ENCODE assay signal across 10 cellular contexts in the genomic region with DNA sequence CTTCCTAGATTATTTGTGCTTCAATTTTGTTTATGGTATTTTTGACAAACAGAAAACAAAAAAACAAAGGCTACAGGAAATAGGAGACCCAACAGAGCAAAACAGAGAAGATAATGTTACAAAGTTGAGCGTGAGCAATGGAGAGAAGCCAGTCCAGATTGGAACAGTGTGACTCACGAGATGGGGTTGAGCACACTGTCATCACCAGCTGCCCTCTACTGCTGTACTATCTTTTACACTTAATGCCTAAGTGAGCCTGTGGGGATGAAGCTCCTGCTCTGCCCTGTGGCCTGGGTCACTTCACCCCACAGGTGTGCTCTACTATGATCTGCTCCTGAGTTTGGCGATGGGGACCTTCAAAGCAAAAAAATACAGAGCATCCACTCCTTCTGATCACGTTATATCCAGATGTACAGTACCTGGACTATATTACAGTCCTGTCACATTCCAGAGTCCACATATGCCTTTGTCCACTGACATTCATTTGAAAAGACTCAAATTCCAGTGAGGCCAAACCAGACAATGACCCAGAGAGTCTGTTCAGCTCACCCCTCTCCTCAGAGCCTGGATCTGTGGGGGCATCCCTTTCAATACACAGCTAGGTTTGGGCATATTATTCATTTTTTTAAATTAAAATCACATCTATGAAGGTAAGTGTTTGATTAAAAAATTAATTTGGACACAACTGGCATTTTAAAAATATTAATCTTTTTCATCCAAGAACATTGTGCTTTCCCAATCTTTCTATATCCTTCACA. TPM values are rescaled to one million over a fixed set of nuclear protein-coding genes. Genes with fewer than 3 reads are reported as not detected.
DNase-seq lines count a peak whose midpoint lies in the region; ATAC-seq and TF ChIP-seq lines count a peak whose summit lies in the region.
"Had no signal": no experiment of that assay in that cellular context is flagged by ENCODE, and none has a peak within 500 bp of the region (broad histone marks: within the 10 kb centered on the region; RNA-seq: fewer than 3 reads in every experiment).

No MANE protein-coding gene starts in this region.

- H3K4me1 Mint-ChIP-seq in natural killer cell, result peaks cover 40% of the 10 kb centered on the region in 2 donors
- H3K4me1 Mint-ChIP-seq in natural killer cell treated with Interleukin-12 subunit alpha and Interleukin-12 subunit beta and Interleukin-15 and Interleukin-18, amount 100 ng/mL, for 72 hours (ENCODE audit: low read depth in 2 of 2), result peaks cover 38 to 44% of the 10 kb centered on the region in 2 donors

- H3K27me3 Mint-ChIP-seq in natural killer cell (ENCODE audit: low read depth in 2 of 2), result no peaks in the 10 kb centered on the region
- H3K27me3 Mint-ChIP-seq in natural killer cell treated with Interleukin-12 subunit alpha and Interleukin-12 subunit beta and Interleukin-15 and Interleukin-18, amount 100 ng/mL, for 72 hours, result no peaks in the 10 kb centered on the region
- H3K27me3 Mint-ChIP-seq: stimulated activated naive CD8-positive, alpha-beta T cell treated with anti-CD3 and anti-CD28 coated beads, Interleukin-15, amount 100 ng/mL, for 72 hours had no signal

- TF ChIP-seq POLR2A in heart left ventricle (IDR thresholded peaks at IDR 0.05) (no peak), transverse colon (IDR thresholded peaks at IDR 0.05) (no peak)

- no peaks in the 10 kb centered on the region for H3K36me3 Mint-ChIP-seq in natural killer cell
- H3K36me3 Mint-ChIP-seq in natural killer cell treated with Interleukin-12 subunit alpha and Interleukin-12 subunit beta and Interleukin-15 and Interleukin-18, amount 100 ng/mL, for 72 hours, result no peaks in the 10 kb centered on the region

- in situ Hi-C loops in transverse colon (cut with MboI; ENCODE audit: low pct_ligation_motif_present in 1 of 4, low pct_unique_long_range_greater_than_20kb in 1 of 4, low sequenced_read_pairs in 3 of 4), result no loop called here

- H3K4me3 Mint-ChIP-seq in natural killer cell, result no peak overlapping the region
- no peak overlapping the region for H3K4me3 Mint-ChIP-seq in natural killer cell treated with Interleukin-12 subunit alpha and Interleukin-12 subunit beta and Interleukin-15 and Interleukin-18, amount 100 ng/mL, for 72 hours
- H3K4me3 Mint-ChIP-seq: stimulated activated naive CD8-positive, alpha-beta T cell treated with anti-CD3 and anti-CD28 coated beads, Interleukin-15, amount 100 ng/mL, for 72 hours had no signal

- H3K9me3 Mint-ChIP-seq in natural killer cell, result no peaks in the 10 kb centered on the region
- no peaks in the 10 kb centered on the region for H3K9me3 Mint-ChIP-seq in natural killer cell treated with Interleukin-12 subunit alpha and Interleukin-12 subunit beta and Interleukin-15 and Interleukin-18, amount 100 ng/mL, for 72 hours
- H3K9me3 Mint-ChIP-seq: stimulated activated naive CD8-positive, alpha-beta T cell treated with anti-CD3 and anti-CD28 coated beads, Interleukin-15, amount 100 ng/mL, for 72 hours had no signal

- peak overlapping the region in 2 of 12 donors; percentile 16 to 48 for H3K27ac ChIP-seq in heart left ventricle
- no peak overlapping the region for H3K27ac ChIP-seq in transverse colon

- H3K27ac Mint-ChIP-seq in natural killer cell, result peak overlapping the region; percentile 16 to 47
- H3K27ac Mint-ChIP-seq in natural killer cell treated with Interleukin-12 subunit alpha and Interleukin-12 subunit beta and Interleukin-15 and Interleukin-18, amount 100 ng/mL, for 72 hours, result no peak overlapping the region
- H3K27ac Mint-ChIP-seq: stimulated activated naive CD8-positive, alpha-beta T cell treated with anti-CD3 and anti-CD28 coated beads, Interleukin-15, amount 100 ng/mL, for 72 hours had no signal

- no peaks in the 10 kb centered on the region for H3K27me3 ChIP-seq in heart left ventricle
- H3K27me3 ChIP-seq in transverse colon, result no peaks in the 10 kb centered on the region

- 25 to 43% (median 37%) methylated on average over 4 of the region's 4 CpGs for WGBS in heart left ventricle, 4 donors
- 77% methylated on average over 4 of the region's 4 CpGs for WGBS in transverse colon (ENCODE audit: low coverage in 1 of 2), 2 donors

- ATAC-seq in natural killer cell, result no peak
- ATAC-seq in natural killer cell treated with Interleukin-12 subunit alpha and Interleukin-12 subunit beta and Interleukin-15 and Interleukin-18, amount 100 ng/mL, for 72 hours, result no peak
- ATAC-seq in SK-N-SH treated with all-trans-retinoic acid at 6 μM for 48 hours, result peak; percentile 83
- ATAC-seq in heart left ventricle, result peak; percentile 62 to 85 (median 70)
- no peak for ATAC-seq in GM18498 (IDR thresholded peaks at IDR 0.05; ENCODE audit: unreplicated experiment)
- ATAC-seq: stimulated activated naive CD8-positive, alpha-beta T cell treated with anti-CD3 and anti-CD28 coated beads, Interleukin-15, amount 100 ng/mL, for 72 hours had no signal

- H3K36me3 ChIP-seq in heart left ventricle, result peaks cover 0 to 12% (median under 1%) of the 10 kb centered on the region in 9 donors
- peaks cover 0 to 3% (median 0%) of the 10 kb centered on the region in 4 donors for H3K36me3 ChIP-seq in transverse colon

- no peak overlapping the region for H3K4me3 ChIP-seq in heart left ventricle
- H3K4me3 ChIP-seq in transverse colon, result no peak overlapping the region

- TF ChIP-seq EP300 in transverse colon (IDR thresholded peaks at IDR 0.05; ENCODE audit: low read depth), result no peak

- no peaks in the 10 kb centered on the region for H3K9me3 ChIP-seq in heart left ventricle
- no peaks in the 10 kb centered on the region for H3K9me3 ChIP-seq in transverse colon

- no peak for DNase-seq in natural killer cell
- no peak for DNase-seq in natural killer cell treated with Interleukin-12 subunit alpha and Interleukin-12 subunit beta and Interleukin-15 and Interleukin-18, amount 100 ng/mL, for 72 hours (ENCODE audit: low spot score)
- peak in 3 of 5 donors; percentile 15 to 46 (median 34) for DNase-seq in heart left ventricle
- no peak for DNase-seq in NOMO-1 treated with DMSO at 0.1 percent for 48 hours (lab: John Stamatoyannopoulos, UW; ENCODE audit: unreplicated experiment)
- no peak for DNase-seq in GM20000 (ENCODE audit: low spot score)
- no peak for DNase-seq in transverse colon
- DNase-seq: KG1; stimulated activated naive CD8-positive, alpha-beta T cell treated with anti-CD3 and anti-CD28 coated beads, Interleukin-15, amount 100 ng/mL, for 72 hours had no signal

- intact Hi-C loops in natural killer cell (cut with micrococcal nuclease) (no loop called here), heart left ventricle (cut with DNase I) (loop anchor here in 4 of 10 donors (5.0 to 10.0 kb wide), 4 partner anchors 61 to 1306 kb away; partner anchors contain the start of genes CAPRIN2 (in 1 of the 4) and ERGIC2 (in 1 of the 4)), transverse colon (cut with DNase I; ENCODE audit: low total_unique reads) (loop anchor here (10.0 kb wide), 1 partner anchor 64 kb away; the partner anchor contains the start of gene CAPRIN2)

- H3K4me1 ChIP-seq in heart left ventricle (peaks cover 0 to 39% (median 24%) of the 10 kb centered on the region in 12 donors), transverse colon (peaks cover 13 to 34% (median 14%) of the 10 kb centered on the region in 4 donors)

- TF ChIP-seq CTCF in natural killer cell (IDR thresholded peaks at IDR 0.05) (no peak), heart left ventricle (IDR thresholded peaks at IDR 0.05) (no peak), GM20000 (IDR thresholded peaks at IDR 0.05; ENCODE audit: extremely low read depth, missing control alignments) (no peak), transverse colon (IDR thresholded peaks at IDR 0.05) (no peak)

TF ChIP-seq in SK-N-SH treated with all-trans-retinoic acid at 6 μM for 48 hours, 23 proteins besides CTCF, POLR2A, EP300 and RAD21 (continues in another document):
- TF ChIP-seq TSHZ2 (CRISPR knock-in tag; IDR thresholded peaks at IDR 0.05) (no peak), TCF4 (CRISPR knock-in tag; IDR thresholded peaks at IDR 0.05; ENCODE audit: borderline replicate concordance) (0 out of 2 replicates have a peak, but pooled peaks have one; percentile 10)

RNA-seq across cellular contexts. Expression of gene IPO8, which starts 4.4 kb away (rescaled TPM):
- total RNA-seq in natural killer cell, result 10 to 100 TPM; 42.6 to 54.8 (median 49.2) TPM
- total RNA-seq in natural killer cell treated with Interleukin-12 subunit alpha and Interleukin-12 subunit beta and Interleukin-15 and Interleukin-18, amount 100 ng/mL, for 72 hours, result 10 to 100 TPM; 40.0 to 49.1 TPM
- 10 to 100 TPM; 16.9 to 37.2 (median 28.7) TPM for total RNA-seq in heart left ventricle
- 10 to 100 TPM in 1 of 2 donors, 1 to 10 TPM in 1; 6.1 to 20.1 TPM for polyA plus RNA-seq in heart left ventricle
- 10 to 100 TPM; 35.2 to 73.9 (median 62.6) TPM for total RNA-seq in transverse colon

Comparison
In these comparisons a context has a peak if more than half of its experiments do, and no peak if none do; other contexts are left out.
1. H3K27ac Mint-ChIP-seq: peak in natural killer cell (2 of 2); none in natural killer cell treated with Interleukin-12 subunit alpha and Interleukin-12 subunit beta and Interleukin-15 and Interleukin-18, amount 100 ng/mL, for 72 hours (0 of 2).
2. ATAC-seq: peak in SK-N-SH treated with all-trans-retinoic acid at 6 μM for 48 hours (single experiment) and heart left ventricle (4 of 4); none in natural killer cell (0 of 3), natural killer cell treated with Interleukin-12 subunit alpha and Interleukin-12 subunit beta and Interleukin-15 and Interleukin-18, amount 100 ng/mL, for 72 hours (0 of 2) and GM18498 (single experiment).
3. DNase-seq: peak in heart left ventricle (3 of 5); none in natural killer cell (single experiment), natural killer cell treated with Interleukin-12 subunit alpha and Interleukin-12 subunit beta and Interleukin-15 and Interleukin-18, amount 100 ng/mL, for 72 hours (single experiment), NOMO-1 treated with DMSO at 0.1 percent for 48 hours (single experiment), GM20000 (single experiment) and transverse colon (single experiment).